Comparison of ENCODE assay signal across 14 cellular contexts in genomic region chr4:186148335-186148975, GRCh38.
"Had no signal": no experiment of that assay in that cellular context is flagged by ENCODE, and none has a peak within 500 bp of the region (broad histone marks: within the 10 kb centered on the region; RNA-seq: fewer than 3 reads in every experiment).

No MANE protein-coding gene starts in this region.

- FAIRE-seq: astrocyte, endometrium had no signal

- H3K36me3 ChIP-seq: lower lobe of right lung, thoracic aorta had no signal

- H3K27ac ChIP-seq: dorsolateral prefrontal cortex, lower lobe of right lung, thoracic aorta had no signal

- H3K9me3 ChIP-seq: lower lobe of right lung, thoracic aorta had no signal

- DNase-seq: activated CD4-positive, alpha-beta memory T cell treated with anti-CD3 and anti-CD28 coated beads for 36 hours; activated CD4-positive, alpha-beta T cell treated with anti-CD3 and anti-CD28 coated beads for 36 hours; activated CD8-positive, alpha-beta memory T cell treated with anti-CD3 and anti-CD28 coated beads, Interleukin-2, amount 10 ng/mL, durations not matched to agents 7 days and 5 days; activated naive CD4-positive, alpha-beta T cell treated with anti-CD3 and anti-CD28 coated beads, Interleukin-2, amount 10 ng/mL, durations not matched to agents 7 days and 5 days; activated T-cell treated with anti-CD3 and anti-CD28 coated beads, Interleukin-2, amount 50 U/mL, for 24 hours; dorsolateral prefrontal cortex; hippocampal formation; lower lobe of right lung; stimulated activated CD4-positive, alpha-beta T cell treated with anti-CD3 and anti-CD28 coated beads, Interleukin-1b, Interleukin-23, amount 100 ng/mL, for 48 hours; T-helper 17 cell had no signal

- ATAC-seq: activated CD4-positive, alpha-beta T cell treated with anti-CD3 and anti-CD28 coated beads for 36 hours; activated CD8-positive, alpha-beta memory T cell treated with anti-CD3 and anti-CD28 coated beads, Interleukin-2, amount 10 ng/mL, durations not matched to agents 7 days and 5 days; esophagus mucosa; lower lobe of right lung; T-helper 17 cell had no signal

- H3K4me3 ChIP-seq: lower lobe of right lung, thoracic aorta had no signal
